In genomic region chr3:50121416-50122032, GRCh38 we compare ENCODE assay signal across 8 cellular contexts. TPM values are rescaled to one million over a fixed set of nuclear protein-coding genes. Genes with fewer than 3 reads are reported as not detected.
DNase-seq lines count a peak whose midpoint lies in the region; TF ChIP-seq lines count a peak whose summit lies in the region.

No MANE protein-coding gene starts in this region.

- no peaks in the 10 kb centered on the region for H3K9me3 Mint-ChIP-seq in IgD-negative memory B cell
- no peaks in the 10 kb centered on the region for H3K9me3 Mint-ChIP-seq in activated naive CD4-positive, alpha-beta T cell treated with anti-CD3 and anti-CD28 coated beads for 36 hours

- 31% methylated on average over 11 of the region's 11 CpGs for WGBS in prostate gland

- H3K9me3 ChIP-seq in A673 (ENCODE audit: low read depth, low read length, poor library complexity, severe bottlenecking) (no peaks in the 10 kb centered on the region), SJCRH30 (replicated peaks) (no peaks in the 10 kb centered on the region), prostate gland (no peaks in the 10 kb centered on the region), vagina (no peaks in the 10 kb centered on the region)

- H3K27me3 Mint-ChIP-seq in IgD-negative memory B cell, result no peaks in the 10 kb centered on the region
- no peaks in the 10 kb centered on the region for H3K27me3 Mint-ChIP-seq in activated naive CD4-positive, alpha-beta T cell treated with anti-CD3 and anti-CD28 coated beads for 36 hours (ENCODE audit: low read depth)

- H3K4me3 Mint-ChIP-seq in IgD-negative memory B cell, result no peak overlapping the region
- no peak overlapping the region for H3K4me3 Mint-ChIP-seq in activated naive CD4-positive, alpha-beta T cell treated with anti-CD3 and anti-CD28 coated beads for 36 hours

- peak overlapping the region; percentile 19 to 85 (median 59) for H3K27ac Mint-ChIP-seq in IgD-negative memory B cell
- no peak overlapping the region for H3K27ac Mint-ChIP-seq in activated naive CD4-positive, alpha-beta T cell treated with anti-CD3 and anti-CD28 coated beads for 36 hours

- H3K4me3 ChIP-seq in A673 (ENCODE audit: low read depth, low read length, poor library complexity, severe bottlenecking), result no peak overlapping the region
- no peak overlapping the region for H3K4me3 ChIP-seq in SJCRH30
- H3K4me3 ChIP-seq in prostate gland, result no peak overlapping the region
- H3K4me3 ChIP-seq in vagina, result no peak overlapping the region

- no peak overlapping the region for H3K27ac ChIP-seq in A673 (ENCODE audit: low read depth, low read length, poor library complexity, severe bottlenecking)
- no peak overlapping the region for H3K27ac ChIP-seq in SJCRH30
- H3K27ac ChIP-seq in prostate gland, result no peak overlapping the region
- H3K27ac ChIP-seq in vagina, result no peak overlapping the region

- H3K4me1 ChIP-seq in A673 (ENCODE audit: insufficient read depth, low read length, poor library complexity, severe bottlenecking), result peaks cover 5% of the 10 kb centered on the region
- H3K4me1 ChIP-seq in SJCRH30, result peaks cover 5% of the 10 kb centered on the region; the same call in 1 of the 2 replicates
- H3K4me1 ChIP-seq in prostate gland (replicated peaks), result peaks cover 3% of the 10 kb centered on the region
- H3K4me1 ChIP-seq in vagina, result peaks cover 43% of the 10 kb centered on the region

- no peaks in the 10 kb centered on the region for H3K36me3 Mint-ChIP-seq in IgD-negative memory B cell
- H3K36me3 Mint-ChIP-seq in activated naive CD4-positive, alpha-beta T cell treated with anti-CD3 and anti-CD28 coated beads for 36 hours (ENCODE audit: low read depth), result peaks cover 18% of the 10 kb centered on the region

- DNase-seq in A673 (ENCODE audit: low spot score) (peak; percentile 72), GM13976 (ENCODE audit: low spot score) (peak; percentile 87), SJCRH30 (peak; percentile 77 to 90), head of caudate nucleus (peak; percentile 47 to 91 (median 80)), prostate gland (ENCODE audit: low spot score) (peak; percentile 75), vagina (ENCODE audit: extremely low spot score in 2 of 2) (no peak)
- peak; percentile 86 for DNase-seq in activated naive CD4-positive, alpha-beta T cell treated with anti-CD3 and anti-CD28 coated beads for 36 hours

- CTCF ChIA-PET in A673 (lab: Charles Lee), result no interaction called here
- CTCF ChIA-PET in activated naive CD4-positive, alpha-beta T cell treated with anti-CD3 and anti-CD28 coated beads for 36 hours (lab: Charles Lee), result interaction anchor here (0.8 to 3.3 kb wide), 14 partner anchors 13 to 122 kb away, joined by 3 to 13 read pairs (median 4); partner anchors contain the start of gene GNAT1

- intact Hi-C loops in A673 (cut with micrococcal nuclease; ENCODE audit: unreplicated experiment) (loop anchor here (1.0 to 10.0 kb wide), 2 partner anchors 68 to 143 kb away; partner anchors contain the start of gene SEMA3B), head of caudate nucleus (cut with DNase I) (loop anchor here (2.0 kb wide), 1 partner anchor 67 kb away; no protein-coding TSS in a partner anchor), prostate gland (cut with DNase I) (loop anchor here (1.0 kb wide), 1 partner anchor 68 kb away; no protein-coding TSS in a partner anchor), vagina (cut with DNase I) (loop anchor here (2.0 to 10.0 kb wide), 2 partner anchors 67 to 153 kb away; partner anchors contain the start of gene LSMEM2)
- intact Hi-C loops in activated naive CD4-positive, alpha-beta T cell treated with anti-CD3 and anti-CD28 coated beads for 36 hours (cut with micrococcal nuclease), result loop anchor here (1.0 kb wide), 4 partner anchors 34 to 152 kb away; partner anchors contain the start of gene SEMA3F

- H3K36me3 ChIP-seq in A673 (ENCODE audit: insufficient read depth, low read length, poor library complexity, severe bottlenecking) (peaks cover 23% of the 10 kb centered on the region), SJCRH30 (peaks cover 37% of the 10 kb centered on the region), prostate gland (peaks cover 14 to 15% of the 10 kb centered on the region in 2 donors), vagina (peaks cover 3 to 28% of the 10 kb centered on the region in 2 donors)

- in situ Hi-C loops in GM13976 (cut with MboI; ENCODE audit: low sequenced_read_pairs, unreplicated experiment), result no loop called here

- POLR2A ChIA-PET in A673 (lab: Charles Lee; ENCODE audit: low non-redundant PET), result interaction anchor here (0.6 kb wide), 1 partner anchor 654 kb away, joined by 7 read pairs; no protein-coding TSS in a partner anchor

- TF ChIP-seq CTCF in A673 (conservative IDR thresholded peaks at IDR 0.05; ENCODE audit: low read depth, low read length), result peak; percentile 68
- TF ChIP-seq CTCF in GM13976 (IDR thresholded peaks at IDR 0.05; ENCODE audit: borderline replicate concordance, control extremely low read depth, extremely low read depth, insufficient read depth, missing control alignments), result peak; percentile 48
- TF ChIP-seq CTCF in prostate gland (IDR thresholded peaks at IDR 0.05), result peak; percentile 66 to 93 (median 92)
- peak; percentile 70 to 89 (median 81) for TF ChIP-seq CTCF in vagina (IDR thresholded peaks at IDR 0.05)

- H3K4me1 Mint-ChIP-seq in IgD-negative memory B cell, result no peaks in the 10 kb centered on the region
- no peaks in the 10 kb centered on the region for H3K4me1 Mint-ChIP-seq in activated naive CD4-positive, alpha-beta T cell treated with anti-CD3 and anti-CD28 coated beads for 36 hours (ENCODE audit: low read depth)

- no peaks in the 10 kb centered on the region for H3K27me3 ChIP-seq in A673 (replicated peaks; ENCODE audit: insufficient read depth, low read depth, low read length, poor library complexity)
- H3K27me3 ChIP-seq in SJCRH30, result no peaks in the 10 kb centered on the region
- no peaks in the 10 kb centered on the region for H3K27me3 ChIP-seq in prostate gland (replicated peaks; ENCODE audit: insufficient read depth)
- H3K27me3 ChIP-seq in vagina, result no peaks in the 10 kb centered on the region

- no TSS peak for BruUV-seq in A673 (replicated peaks; lab: Mats Ljungman, UMichigan)

- TF ChIP-seq POLR2A in prostate gland (IDR thresholded peaks at IDR 0.05) (no peak), vagina (IDR thresholded peaks at IDR 0.05) (no peak)

RNA-seq across cellular contexts. Expression of gene RBM5, which starts 32.8 kb away (rescaled TPM):
- total RNA-seq in A673 (2021), result 80.6 and 89.7 TPM in 2 replicates
- polyA plus RNA-seq in IgD-negative memory B cell, result 47.4 TPM
- total RNA-seq in SJCRH30 (2014; rRNA removed; shearing (Covaris generic)), result 75.6 and 98.5 TPM in 2 replicates
- total RNA-seq in activated naive CD4-positive, alpha-beta T cell treated with anti-CD3 and anti-CD28 coated beads for 36 hours, result 100 to 1,000 TPM; 124 to 129 TPM
- total RNA-seq in prostate gland, result 100 to 1,000 TPM; 135 to 260 TPM
- total RNA-seq in vagina, result 271 TPM

RNA-seq across cellular contexts. Expression of gene SEMA3F, which starts 33.6 kb away (rescaled TPM):
- 3.9 and 7.8 TPM in 2 replicates for total RNA-seq in A673 (2021)
- not detected for polyA plus RNA-seq in IgD-negative memory B cell
- 9.3 and 11.3 TPM in 2 replicates for total RNA-seq in SJCRH30 (2014; rRNA removed; shearing (Covaris generic))
- not detected for total RNA-seq in activated naive CD4-positive, alpha-beta T cell treated with anti-CD3 and anti-CD28 coated beads for 36 hours
- 10 to 100 TPM; 43.3 to 71.8 TPM for total RNA-seq in prostate gland
- 78.1 TPM for total RNA-seq in vagina

Comparison
In these comparisons a context has a peak if more than half of its experiments do, and no peak if none do; other contexts are left out.
1. DNase-seq: peak in A673 (single experiment), GM13976 (single experiment), SJCRH30 (2 of 2), activated naive CD4-positive, alpha-beta T cell treated with anti-CD3 and anti-CD28 coated beads for 36 hours (single experiment), head of caudate nucleus (42 of 42) and prostate gland (single experiment); none in vagina (0 of 2).
2. Peak in every context shown above with its lines, with median percentiles within 50 percentile points of each other: CTCF ChIP-seq.